16 cellular contexts compared by ENCODE assay signal in genomic region chr11:69744435-69744834, GRCh38. TPM values are rescaled to one million over a fixed set of nuclear protein-coding genes. Genes with fewer than 3 reads are reported as not detected.
DNase-seq lines count a peak whose midpoint lies in the region; ATAC-seq, FAIRE-seq and TF ChIP-seq lines count a peak whose summit lies in the region.
"Had no signal": no experiment of that assay in that cellular context is flagged by ENCODE, and none has a peak within 500 bp of the region (broad histone marks: within the 10 kb centered on the region; RNA-seq: fewer than 3 reads in every experiment).

No MANE protein-coding gene starts in this region.

- peaks cover 9% of the 10 kb centered on the region for H3K27me3 Mint-ChIP-seq in GM23338 (ENCODE audit: insufficient read depth, low read depth, poor library complexity)
- H3K27me3 Mint-ChIP-seq: activated CD4-positive, alpha-beta T cell treated with anti-CD3 and anti-CD28 coated beads, Interleukin-2, amount 10 ng/mL, durations not matched to agents 24 days and 14 days had no signal

- no peaks in the 10 kb centered on the region for H3K9me2 ChIP-seq in GM23338 (ENCODE audit: insufficient read depth)

- H3K4me3 ChIP-seq in GM23338, result no peak overlapping the region
- H3K4me3 ChIP-seq in fibroblast of the aortic adventitia (ENCODE audit: low read depth, low read length), result no peak overlapping the region
- H3K4me3 ChIP-seq: GM12878 had no signal

- H3K4me1 Mint-ChIP-seq in GM23338, result peaks cover 14% of the 10 kb centered on the region
- H3K4me1 Mint-ChIP-seq: activated CD4-positive, alpha-beta T cell treated with anti-CD3 and anti-CD28 coated beads, Interleukin-2, amount 10 ng/mL, durations not matched to agents 24 days and 14 days; activated naive CD4-positive, alpha-beta T cell treated with anti-CD3 and anti-CD28 coated beads, Interleukin-2, amount 10 ng/mL, durations not matched to agents 7 days and 5 days had no signal

- no peak overlapping the region for H2AFZ ChIP-seq in GM23338

- H4K20me1 ChIP-seq in GM23338 (replicated peaks; ENCODE audit: insufficient read depth), result no peaks in the 10 kb centered on the region

- DNase-seq in GM23338 (ENCODE audit: low spot score) (peak; percentile 55), SK-MEL-5 (ENCODE audit: low read depth, low spot score) (peak; percentile 52), fibroblast of the aortic adventitia (ENCODE audit: low read depth) (peak; percentile 19), pulmonary artery endothelial cell (ENCODE audit: low read depth, low spot score) (peak; percentile 10), cortex of kidney (lab: John Stamatoyannopoulos, UW) (no peak), GM12891 (ENCODE audit: insufficient read length, low spot score) (no peak), NCI-H748 treated with DMSO at 0.1 percent for 48 hours (lab: John Stamatoyannopoulos, UW) (no peak), DMS79 (lab: John Stamatoyannopoulos, UW) (no peak)
- DNase-seq: activated CD4-positive, alpha-beta T cell treated with anti-CD3 and anti-CD28 coated beads, Interleukin-2, amount 10 ng/mL, durations not matched to agents 24 days and 14 days; activated naive CD4-positive, alpha-beta T cell treated with anti-CD3 and anti-CD28 coated beads, Interleukin-2, amount 10 ng/mL, durations not matched to agents 7 days and 5 days; hypothalamus; MM.1S; NCI-H526; small intestine had no signal

- H3K27me3 ChIP-seq in GM23338 (ENCODE audit: insufficient read depth), result no peaks in the 10 kb centered on the region

- peak overlapping the region; percentile 33; the same call in 1 of the 2 replicates for H3K27ac Mint-ChIP-seq in GM23338
- H3K27ac Mint-ChIP-seq: activated CD4-positive, alpha-beta T cell treated with anti-CD3 and anti-CD28 coated beads, Interleukin-2, amount 10 ng/mL, durations not matched to agents 24 days and 14 days; activated naive CD4-positive, alpha-beta T cell treated with anti-CD3 and anti-CD28 coated beads, Interleukin-2, amount 10 ng/mL, durations not matched to agents 7 days and 5 days; dendritic cell treated with granulocyte-macrophage colony-stimulating factor and Interleukin-4, amounts not matched to agents 40 ng/mL and 50 ng/mL, for 4 days had no signal

- ATAC-seq in GM23338, result peak; percentile 20; the same call in 1 of the 3 replicates
- ATAC-seq: GM12878 had no signal

- H3K4me1 ChIP-seq in GM23338 (ENCODE audit: insufficient read depth), result no peaks in the 10 kb centered on the region

- H3K4me2 ChIP-seq in GM23338, result no peak overlapping the region

- no peaks in the 10 kb centered on the region for H3K79me2 ChIP-seq in GM23338 (replicated peaks; ENCODE audit: insufficient read depth)

- H3F3A ChIP-seq in GM23338 (replicated peaks; ENCODE audit: low read depth), result no peaks in the 10 kb centered on the region

- H3K27ac ChIP-seq in GM23338 (ENCODE audit: low read depth), result no peak overlapping the region

- no peak for FAIRE-seq in GM12891 (lab: Jason Lieb, UNC)
- FAIRE-seq: GM12878, small intestine had no signal

- no peaks in the 10 kb centered on the region for H3K9me3 Mint-ChIP-seq in GM23338
- H3K9me3 Mint-ChIP-seq: activated CD4-positive, alpha-beta T cell treated with anti-CD3 and anti-CD28 coated beads, Interleukin-2, amount 10 ng/mL, durations not matched to agents 24 days and 14 days; activated naive CD4-positive, alpha-beta T cell treated with anti-CD3 and anti-CD28 coated beads, Interleukin-2, amount 10 ng/mL, durations not matched to agents 7 days and 5 days; dendritic cell treated with granulocyte-macrophage colony-stimulating factor and Interleukin-4, amounts not matched to agents 40 ng/mL and 50 ng/mL, for 4 days had no signal

- TF ChIP-seq CTCF in GM23338 (conservative IDR thresholded peaks at IDR 0.05; ENCODE audit: low read depth in 2 of 2), result no peak
- no peak for TF ChIP-seq CTCF in fibroblast of the aortic adventitia (IDR thresholded peaks at IDR 0.05; ENCODE audit: insufficient read depth, low read length)

- no peak overlapping the region for H3K4me3 Mint-ChIP-seq in GM23338
- H3K4me3 Mint-ChIP-seq: activated CD4-positive, alpha-beta T cell treated with anti-CD3 and anti-CD28 coated beads, Interleukin-2, amount 10 ng/mL, durations not matched to agents 24 days and 14 days; activated naive CD4-positive, alpha-beta T cell treated with anti-CD3 and anti-CD28 coated beads, Interleukin-2, amount 10 ng/mL, durations not matched to agents 7 days and 5 days; dendritic cell treated with granulocyte-macrophage colony-stimulating factor and Interleukin-4, amounts not matched to agents 40 ng/mL and 50 ng/mL, for 4 days had no signal

- no peaks in the 10 kb centered on the region for H3K36me3 ChIP-seq in GM23338 (ENCODE audit: insufficient read depth)

- in situ Hi-C loops in SK-MEL-5 (cut with HindIII; ENCODE audit: low pct_unique_long_range_greater_than_20kb, low sequenced_read_pairs), result no loop called here

- TF ChIP-seq POLR2A in GM12891 (IDR thresholded peaks at IDR 0.05; ENCODE audit: low read depth, low read length), result no peak

- H3K36me3 Mint-ChIP-seq in GM23338 (ENCODE audit: low read depth), result no peaks in the 10 kb centered on the region
- H3K36me3 Mint-ChIP-seq: activated naive CD4-positive, alpha-beta T cell treated with anti-CD3 and anti-CD28 coated beads, Interleukin-2, amount 10 ng/mL, durations not matched to agents 7 days and 5 days had no signal

TF ChIP-seq in GM23338, 12 proteins besides CTCF, POLR2A, EP300 and RAD21:
- TF ChIP-seq EZH2 (IDR thresholded peaks at IDR 0.05; ENCODE audit: low read depth, unreplicated experiment) (no peak), JUNB (IDR thresholded peaks at IDR 0.05; ENCODE audit: unreplicated experiment) (no peak)

TF ChIP-seq in GM12891, 5 proteins besides CTCF, POLR2A, EP300 and RAD21:
- TF ChIP-seq TAF1 (IDR thresholded peaks at IDR 0.05; ENCODE audit: low read depth, low read length) (no peak), SPI1 (IDR thresholded peaks at IDR 0.05; ENCODE audit: low read depth, low read length) (no peak), POLR2AphosphoS5 (IDR thresholded peaks at IDR 0.05; ENCODE audit: low read depth, low read length) (no peak), PAX5 (IDR thresholded peaks at IDR 0.05; ENCODE audit: insufficient read depth, low read length, severe bottlenecking) (no peak), POU2F2 (IDR thresholded peaks at IDR 0.05; ENCODE audit: low read depth, low read length) (no peak)
TF ChIP-seq in GM12891: peak in this region for 0.

RNA-seq across cellular contexts. Expression of gene FGF4, which starts 30.7 kb away (rescaled TPM):
- total RNA-seq in GM23338 (2014; rRNA removed; shearing (Covaris generic)), result 9.2 and 13.1 TPM in 2 replicates
- 4.1 and 4.8 TPM in 2 replicates for polyA plus RNA-seq in GM23338 (2016; fragmentation: Nextera tagmentation; extraction: Ambion mirVana)
- not detected in 2 replicates for total RNA-seq in SK-MEL-5 (2014; rRNA removed; shearing (Covaris generic))
- not detected in 2 replicates for polyA plus RNA-seq in SK-MEL-5 (2015; cell fraction: cytosol; rRNA removed)
- polyA plus RNA-seq in SK-MEL-5 (2015; cell fraction: nucleus; rRNA removed), result not detected in 2 replicates
- total RNA-seq in fibroblast of the aortic adventitia (ENCODE audit: low replicate concordance), result 0.08 TPM in 1 of 2 replicates, not detected in the other
- total RNA-seq in pulmonary artery endothelial cell, result not detected in 2 replicates
- polyA plus RNA-seq in GM12891 (2012; ENCODE audit: low read depth, missing spikeins), result not detected
- total RNA-seq: activated CD4-positive, alpha-beta T cell treated with anti-CD3 and anti-CD28 coated beads, Interleukin-2, amount 10 ng/mL, durations not matched to agents 24 days and 14 days; GM12878 had no signal
- polyA plus RNA-seq: GM12878 had no signal

RNA-seq across cellular contexts. Expression of gene FGF19, which starts 40.6 kb away (rescaled TPM):
- total RNA-seq in GM23338 (2014; rRNA removed; shearing (Covaris generic)), result 27.4 and 36.1 TPM in 2 replicates
- 21.7 and 22.3 TPM in 2 replicates for polyA plus RNA-seq in GM23338 (2016; fragmentation: Nextera tagmentation; extraction: Ambion mirVana)
- total RNA-seq in SK-MEL-5 (2014; rRNA removed; shearing (Covaris generic)), result 0.13 TPM in 1 of 2 replicates, not detected in the other
- not detected in 2 replicates for polyA plus RNA-seq in SK-MEL-5 (2015; cell fraction: cytosol; rRNA removed)
- not detected in 2 replicates for polyA plus RNA-seq in SK-MEL-5 (2015; cell fraction: nucleus; rRNA removed)
- not detected in 2 replicates for total RNA-seq in fibroblast of the aortic adventitia (ENCODE audit: low replicate concordance)
- total RNA-seq in pulmonary artery endothelial cell, result not detected in 2 replicates
- not detected for polyA plus RNA-seq in GM12891 (2012; ENCODE audit: low read depth, missing spikeins)
- total RNA-seq: activated CD4-positive, alpha-beta T cell treated with anti-CD3 and anti-CD28 coated beads, Interleukin-2, amount 10 ng/mL, durations not matched to agents 24 days and 14 days had no signal
- polyA plus RNA-seq: GM12878 had no signal

Comparison
In these comparisons a context has a peak if more than half of its experiments do, and no peak if none do; other contexts are left out.
1. DNase-seq: peak in GM23338 (single experiment), SK-MEL-5 (single experiment), fibroblast of the aortic adventitia (single experiment) and pulmonary artery endothelial cell (single experiment); none in cortex of kidney (single experiment), GM12891 (single experiment), NCI-H748 treated with DMSO at 0.1 percent for 48 hours (single experiment) and DMS79 (single experiment).
2. RNA of gene FGF19, which starts 40.6 kb away (total RNA-seq): 27.4 to 36.1 TPM in GM23338; 0.13 TPM in SK-MEL-5, not detected in fibroblast of the aortic adventitia and not detected in pulmonary artery endothelial cell; every median in the first group is over 10 times any median in the second.